9 cellular contexts compared by ENCODE assay signal in genomic region chr19:1410789-1411188, GRCh38. TPM values are rescaled to one million over a fixed set of nuclear protein-coding genes. Genes with fewer than 3 reads are reported as not detected.
DNase-seq lines count a peak whose midpoint lies in the region; ATAC-seq and TF ChIP-seq lines count a peak whose summit lies in the region.
"Had no signal": no experiment of that assay in that cellular context is flagged by ENCODE, and none has a peak within 500 bp of the region (broad histone marks: within the 10 kb centered on the region; RNA-seq: fewer than 3 reads in every experiment).

No MANE protein-coding gene starts in this region.

- H3K4me2 ChIP-seq in hepatocyte = peak overlapping the region; percentile 99

- no peak for TF ChIP-seq CTCF in hepatocyte (IDR thresholded peaks at IDR 0.05; ENCODE audit: poor library complexity)

- ATAC-seq in activated CD4-positive, alpha-beta T cell treated with anti-CD3 and anti-CD28 coated beads for 36 hours = no peak
- ATAC-seq in stimulated activated memory B cell treated with anti-CD40 and anti-IgM and Interleukin-4, amounts not matched to agents 10 μg/mL and 1 μg/mL and 100 μg/mL, for 72 hours = no peak
- no peak for ATAC-seq in GM18519 (IDR thresholded peaks at IDR 0.05; ENCODE audit: low FRiP score, unreplicated experiment)

- no peaks in the 10 kb centered on the region for H3K9me3 Mint-ChIP-seq in activated CD4-positive, alpha-beta T cell treated with anti-CD3 and anti-CD28 coated beads for 36 hours (ENCODE audit: low read depth)
- no peaks in the 10 kb centered on the region for H3K9me3 Mint-ChIP-seq in activated T-helper 2 cell treated with anti-CD3 and anti-CD28 coated beads, Interferon-gamma antibody, Interleukin-2, Interleukin-4, amounts not matched to agents 10 μg/mL and 5 μg/mL and 100 μg/mL, durations not matched to agents 14 hours and 24 hours and 36 hours
- H3K9me3 Mint-ChIP-seq in stimulated activated memory B cell treated with anti-CD40 and anti-IgM and Interleukin-4, amounts not matched to agents 10 μg/mL and 1 μg/mL and 100 μg/mL, for 72 hours = no peaks in the 10 kb centered on the region

- H2AFZ ChIP-seq in hepatocyte = no peak overlapping the region

- H3K27me3 ChIP-seq in hepatocyte = no peaks in the 10 kb centered on the region

- H3K79me2 ChIP-seq in hepatocyte = peaks cover 74% of the 10 kb centered on the region

- no peaks in the 10 kb centered on the region for H3K9me3 ChIP-seq in hepatocyte (ENCODE audit: low read depth)

- WGBS in hepatocyte (ENCODE audit: low lambda C conversion rate, missing lambda C conversion rate) = 95% methylated on average over 9 of the region's 9 CpGs

- CTCF ChIA-PET in activated CD4-positive, alpha-beta T cell treated with anti-CD3 and anti-CD28 coated beads for 36 hours (lab: Charles Lee) = interaction anchor here (0.6 kb wide), 1 partner anchor 142 kb away, joined by 3 read pairs; the partner anchor contains the start of gene CIRBP

- no peaks in the 10 kb centered on the region for H3K9me2 ChIP-seq in hepatocyte (replicated peaks; ENCODE audit: insufficient read depth)

- H3K4me1 ChIP-seq in hepatocyte (ENCODE audit: insufficient read depth) = peaks cover 46% of the 10 kb centered on the region

- no peaks in the 10 kb centered on the region for H3K36me3 ChIP-seq in hepatocyte (replicated peaks; ENCODE audit: insufficient read depth, low read depth)

- H3K4me3 Mint-ChIP-seq in activated CD4-positive, alpha-beta T cell treated with anti-CD3 and anti-CD28 coated beads for 36 hours = peak overlapping the region; percentile 83
- H3K4me3 Mint-ChIP-seq in activated T-helper 2 cell treated with anti-CD3 and anti-CD28 coated beads, Interferon-gamma antibody, Interleukin-2, Interleukin-4, amounts not matched to agents 10 μg/mL and 5 μg/mL and 100 μg/mL, durations not matched to agents 14 hours and 24 hours and 36 hours (ENCODE audit: low read depth) = no peak overlapping the region
- H3K4me3 Mint-ChIP-seq in stimulated activated memory B cell treated with anti-CD40 and anti-IgM and Interleukin-4, amounts not matched to agents 10 μg/mL and 1 μg/mL and 100 μg/mL, for 72 hours = peak overlapping the region; percentile 6

- H3K27me3 Mint-ChIP-seq in activated CD4-positive, alpha-beta T cell treated with anti-CD3 and anti-CD28 coated beads for 36 hours = no peaks in the 10 kb centered on the region
- H3K27me3 Mint-ChIP-seq in activated T-helper 2 cell treated with anti-CD3 and anti-CD28 coated beads, Interferon-gamma antibody, Interleukin-2, Interleukin-4, amounts not matched to agents 10 μg/mL and 5 μg/mL and 100 μg/mL, durations not matched to agents 14 hours and 24 hours and 36 hours (ENCODE audit: low read depth) = no peaks in the 10 kb centered on the region
- no peaks in the 10 kb centered on the region for H3K27me3 Mint-ChIP-seq in stimulated activated memory B cell treated with anti-CD40 and anti-IgM and Interleukin-4, amounts not matched to agents 10 μg/mL and 1 μg/mL and 100 μg/mL, for 72 hours

- H4K20me1 ChIP-seq in hepatocyte (ENCODE audit: insufficient read depth, poor library complexity, severe bottlenecking) = peaks cover 65% of the 10 kb centered on the region

- peaks cover 37% of the 10 kb centered on the region for H3K36me3 Mint-ChIP-seq in activated CD4-positive, alpha-beta T cell treated with anti-CD3 and anti-CD28 coated beads for 36 hours (ENCODE audit: low read depth)
- H3K36me3 Mint-ChIP-seq in activated T-helper 2 cell treated with anti-CD3 and anti-CD28 coated beads, Interferon-gamma antibody, Interleukin-2, Interleukin-4, amounts not matched to agents 10 μg/mL and 5 μg/mL and 100 μg/mL, durations not matched to agents 14 hours and 24 hours and 36 hours (ENCODE audit: low read depth) = peaks cover 55% of the 10 kb centered on the region
- peaks cover 32% of the 10 kb centered on the region for H3K36me3 Mint-ChIP-seq in stimulated activated memory B cell treated with anti-CD40 and anti-IgM and Interleukin-4, amounts not matched to agents 10 μg/mL and 1 μg/mL and 100 μg/mL, for 72 hours

- peak overlapping the region; percentile 82 for H3K27ac Mint-ChIP-seq in activated CD4-positive, alpha-beta T cell treated with anti-CD3 and anti-CD28 coated beads for 36 hours
- H3K27ac Mint-ChIP-seq in activated T-helper 2 cell treated with anti-CD3 and anti-CD28 coated beads, Interferon-gamma antibody, Interleukin-2, Interleukin-4, amounts not matched to agents 10 μg/mL and 5 μg/mL and 100 μg/mL, durations not matched to agents 14 hours and 24 hours and 36 hours = peak overlapping the region; percentile 40
- peak overlapping the region; percentile 92 for H3K27ac Mint-ChIP-seq in stimulated activated memory B cell treated with anti-CD40 and anti-IgM and Interleukin-4, amounts not matched to agents 10 μg/mL and 1 μg/mL and 100 μg/mL, for 72 hours

- intact Hi-C loops in activated CD4-positive, alpha-beta T cell treated with anti-CD3 and anti-CD28 coated beads for 36 hours (cut with DNase I, micrococcal nuclease) = no loop called here
- intact Hi-C loops in activated T-helper 2 cell treated with anti-CD3 and anti-CD28 coated beads, Interferon-gamma antibody, Interleukin-2, Interleukin-4, amounts not matched to agents 10 μg/mL and 5 μg/mL and 100 μg/mL, durations not matched to agents 14 hours and 24 hours and 36 hours (cut with micrococcal nuclease) = no loop called here

- H3K4me1 Mint-ChIP-seq in activated CD4-positive, alpha-beta T cell treated with anti-CD3 and anti-CD28 coated beads for 36 hours = peaks cover 68% of the 10 kb centered on the region
- H3K4me1 Mint-ChIP-seq in activated T-helper 2 cell treated with anti-CD3 and anti-CD28 coated beads, Interferon-gamma antibody, Interleukin-2, Interleukin-4, amounts not matched to agents 10 μg/mL and 5 μg/mL and 100 μg/mL, durations not matched to agents 14 hours and 24 hours and 36 hours (ENCODE audit: low read depth) = peaks cover 38% of the 10 kb centered on the region
- peaks cover 69% of the 10 kb centered on the region for H3K4me1 Mint-ChIP-seq in stimulated activated memory B cell treated with anti-CD40 and anti-IgM and Interleukin-4, amounts not matched to agents 10 μg/mL and 1 μg/mL and 100 μg/mL, for 72 hours

- H3K4me3 ChIP-seq in hepatocyte = no peak overlapping the region

- POLR2A ChIA-PET in activated CD4-positive, alpha-beta T cell treated with anti-CD3 and anti-CD28 coated beads for 36 hours (lab: Charles Lee) = interaction anchor here (1.0 to 1.4 kb wide), 2 partner anchors 26 to 47 kb away, joined by 3 to 7 read pairs; no protein-coding TSS in a partner anchor

- no peak overlapping the region for H3K27ac ChIP-seq in hepatocyte

- no peak for DNase-seq in activated CD4-positive, alpha-beta T cell treated with anti-CD3 and anti-CD28 coated beads for 36 hours
- DNase-seq in activated CD4-positive, alpha-beta T cell treated with anti-CD3 and anti-CD28 coated beads, Interleukin-2, amount 50 U/mL, for 48 hours = no peak
- DNase-seq in activated T-helper 2 cell treated with anti-CD3 and anti-CD28 coated beads, Interferon-gamma antibody, Interleukin-2, Interleukin-4, amounts not matched to agents 10 μg/mL and 5 μg/mL and 100 μg/mL, durations not matched to agents 14 hours and 24 hours and 36 hours (ENCODE audit: low spot score) = no peak
- DNase-seq in hepatocyte (ENCODE audit: low spot score) (no peak), H4 (ENCODE audit: low spot score) (no peak), NCI-H446 treated with DMSO at 0.1 percent for 48 hours (lab: John Stamatoyannopoulos, UW) (no peak)
- DNase-seq: NCI-H1048 had no signal

RNA-seq across cellular contexts. Expression of gene DAZAP1, which starts 3.4 kb away (rescaled TPM):
- 100 to 1,000 TPM; 248 to 347 TPM for total RNA-seq in activated CD4-positive, alpha-beta T cell treated with anti-CD3 and anti-CD28 coated beads for 36 hours
- total RNA-seq in activated T-helper 2 cell treated with anti-CD3 and anti-CD28 coated beads, Interferon-gamma antibody, Interleukin-2, Interleukin-4, amounts not matched to agents 10 μg/mL and 5 μg/mL and 100 μg/mL, durations not matched to agents 14 hours and 24 hours and 36 hours = 282 and 290 TPM in 2 replicates
- total RNA-seq in hepatocyte = 42.4 and 46.8 TPM in 2 replicates
- polyA plus RNA-seq in hepatocyte = 35.8 and 37.9 TPM in 2 replicates
- total RNA-seq in H4 (2014; rRNA removed; shearing (Covaris generic)) = 47.6 and 59.4 TPM in 2 replicates

RNA-seq across cellular contexts. Expression of gene GAMT, which starts 9.4 kb away (rescaled TPM):
- total RNA-seq in activated CD4-positive, alpha-beta T cell treated with anti-CD3 and anti-CD28 coated beads for 36 hours = 10 to 100 TPM; 30.4 to 31.5 TPM
- total RNA-seq in activated T-helper 2 cell treated with anti-CD3 and anti-CD28 coated beads, Interferon-gamma antibody, Interleukin-2, Interleukin-4, amounts not matched to agents 10 μg/mL and 5 μg/mL and 100 μg/mL, durations not matched to agents 14 hours and 24 hours and 36 hours = 30.6 and 33.9 TPM in 2 replicates
- total RNA-seq in hepatocyte = 121 and 122 TPM in 2 replicates
- polyA plus RNA-seq in hepatocyte = 148 and 170 TPM in 2 replicates
- total RNA-seq in H4 (2014; rRNA removed; shearing (Covaris generic)) = 15.5 and 18.9 TPM in 2 replicates

RNA-seq across cellular contexts. Expression of gene NDUFS7, which starts 27.1 kb away (rescaled TPM):
- 100 to 1,000 TPM in 1 of 2 experiments, 10 to 100 TPM in 1; 93.4 to 113 TPM for total RNA-seq in activated CD4-positive, alpha-beta T cell treated with anti-CD3 and anti-CD28 coated beads for 36 hours
- total RNA-seq in activated T-helper 2 cell treated with anti-CD3 and anti-CD28 coated beads, Interferon-gamma antibody, Interleukin-2, Interleukin-4, amounts not matched to agents 10 μg/mL and 5 μg/mL and 100 μg/mL, durations not matched to agents 14 hours and 24 hours and 36 hours = 88.7 and 104 TPM in 2 replicates
- total RNA-seq in hepatocyte = 81.6 and 130 TPM in 2 replicates
- polyA plus RNA-seq in hepatocyte = 270 and 276 TPM in 2 replicates
- total RNA-seq in H4 (2014; rRNA removed; shearing (Covaris generic)) = 67.9 and 87.2 TPM in 2 replicates

RNA-seq across cellular contexts. Expression of gene RPS15, which starts 27.4 kb away (rescaled TPM):
- 1,000 to 10,000 TPM; 1,716 to 1,858 TPM for total RNA-seq in activated CD4-positive, alpha-beta T cell treated with anti-CD3 and anti-CD28 coated beads for 36 hours
- 1,450 and 1,471 TPM in 2 replicates for total RNA-seq in activated T-helper 2 cell treated with anti-CD3 and anti-CD28 coated beads, Interferon-gamma antibody, Interleukin-2, Interleukin-4, amounts not matched to agents 10 μg/mL and 5 μg/mL and 100 μg/mL, durations not matched to agents 14 hours and 24 hours and 36 hours
- 1,556 and 1,885 TPM in 2 replicates for total RNA-seq in hepatocyte
- 938 and 950 TPM in 2 replicates for polyA plus RNA-seq in hepatocyte
- 1,025 and 1,178 TPM in 2 replicates for total RNA-seq in H4 (2014; rRNA removed; shearing (Covaris generic))

RNA-seq across cellular contexts. Expression of gene APC2, which starts 39.1 kb away (rescaled TPM):
- total RNA-seq in activated CD4-positive, alpha-beta T cell treated with anti-CD3 and anti-CD28 coated beads for 36 hours = under 1 TPM; 0.09 to 0.14 TPM
- 0.07 and 0.21 TPM in 2 replicates for total RNA-seq in activated T-helper 2 cell treated with anti-CD3 and anti-CD28 coated beads, Interferon-gamma antibody, Interleukin-2, Interleukin-4, amounts not matched to agents 10 μg/mL and 5 μg/mL and 100 μg/mL, durations not matched to agents 14 hours and 24 hours and 36 hours
- total RNA-seq in hepatocyte = 0.24 and 1.2 TPM in 2 replicates
- polyA plus RNA-seq in hepatocyte = 0.36 and 0.40 TPM in 2 replicates
- total RNA-seq in H4 (2014; rRNA removed; shearing (Covaris generic)) = 0.02 and 1.5 TPM in 2 replicates

Comparison
In these comparisons a context has a peak if more than half of its experiments do, and no peak if none do; other contexts are left out.
1. H3K27ac Mint-ChIP-seq: peak in every context shown above with its lines; median percentile 92 in stimulated activated memory B cell treated with anti-CD40 and anti-IgM and Interleukin-4, amounts not matched to agents 10 μg/mL and 1 μg/mL and 100 μg/mL, for 72 hours; 82 in activated CD4-positive, alpha-beta T cell treated with anti-CD3 and anti-CD28 coated beads for 36 hours; 40 in activated T-helper 2 cell treated with anti-CD3 and anti-CD28 coated beads, Interferon-gamma antibody, Interleukin-2, Interleukin-4, amounts not matched to agents 10 μg/mL and 5 μg/mL and 100 μg/mL, durations not matched to agents 14 hours and 24 hours and 36 hours.